Comparison of ENCODE assay signal across 8 cellular contexts in the genomic region with DNA sequence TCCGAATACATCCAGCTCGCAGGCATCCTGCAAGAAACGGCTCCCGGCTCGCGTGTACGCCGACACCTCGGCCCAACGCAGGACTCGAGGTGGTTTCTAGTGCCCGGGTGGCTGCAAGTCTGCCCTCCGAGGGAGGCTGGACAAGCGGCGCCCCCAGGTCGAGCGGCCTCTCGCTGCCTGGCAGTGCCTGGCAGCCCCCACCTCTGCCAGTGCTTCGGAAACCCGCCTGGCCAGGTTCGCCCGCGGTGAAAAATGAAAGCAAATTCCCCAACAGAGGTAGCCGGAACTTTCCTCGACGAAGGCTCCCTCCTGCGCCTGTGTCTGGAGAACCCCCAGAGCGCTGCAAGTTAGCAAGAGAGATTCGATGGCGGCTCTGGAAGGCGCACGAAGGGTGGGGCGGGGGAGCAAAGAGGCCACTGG. TPM values are rescaled to one million over a fixed set of nuclear protein-coding genes. Genes with fewer than 3 reads are reported as not detected.
DNase-seq lines count a peak whose midpoint lies in the region; ATAC-seq and TF ChIP-seq lines count a peak whose summit lies in the region.

No MANE protein-coding gene starts in this region.

- peaks cover 29 to 48% (median 38%) of the 10 kb centered on the region in 3 donors for H3K4me1 Mint-ChIP-seq in CD8-positive, alpha-beta memory T cell
- peaks cover 39% of the 10 kb centered on the region for H3K4me1 Mint-ChIP-seq in activated B cell treated with CpG ODN at 0.5 μM for 24 hours

- H3K9me3 Mint-ChIP-seq in CD8-positive, alpha-beta memory T cell = peaks cover 0 to 5% (median 2%) of the 10 kb centered on the region in 5 donors
- H3K9me3 Mint-ChIP-seq in activated B cell treated with CpG ODN at 0.5 μM for 24 hours = no peaks in the 10 kb centered on the region

- no peak for ATAC-seq in activated B cell treated with CpG ODN at 0.5 μM for 24 hours (ENCODE audit: low read depth)

- CTCF ChIA-PET in CD8-positive, alpha-beta memory T cell (lab: Charles Lee) = no interaction called here
- CTCF ChIA-PET in activated B cell treated with CpG ODN at 0.5 μM for 24 hours (lab: Charles Lee) = no interaction called here

- TF ChIP-seq EP300 in ovary (IDR thresholded peaks at IDR 0.05) = no peak

- intact Hi-C loops in activated B cell treated with CpG ODN at 0.5 μM for 24 hours (cut with micrococcal nuclease) (no loop called here), ovary (cut with DNase I) (loop anchor here (5.0 to 10.0 kb wide), 5 partner anchors 247 to 1607 kb away; no protein-coding TSS in a partner anchor), testis (cut with DNase I; ENCODE audit: low total_unique reads) (loop anchor here (10.0 kb wide), 2 partner anchors 507 to 627 kb away; no protein-coding TSS in a partner anchor)

- no peak for TF ChIP-seq CTCF in activated B cell treated with CpG ODN at 0.5 μM for 24 hours (IDR thresholded peaks at IDR 0.05)
- no peak for TF ChIP-seq CTCF in fibroblast of the aortic adventitia (IDR thresholded peaks at IDR 0.05; ENCODE audit: insufficient read depth, low read length)
- TF ChIP-seq CTCF in ovary (IDR thresholded peaks at IDR 0.05) = no peak
- no peak for TF ChIP-seq CTCF in testis (IDR thresholded peaks at IDR 0.05)

- peak overlapping the region; percentile 34 to 85 (median 62) for H3K4me3 Mint-ChIP-seq in CD8-positive, alpha-beta memory T cell
- peak overlapping the region; percentile 52 for H3K4me3 Mint-ChIP-seq in activated B cell treated with CpG ODN at 0.5 μM for 24 hours

- no peak overlapping the region for H3K27ac ChIP-seq in CD8-positive, alpha-beta memory T cell (ENCODE audit: low read depth, low read length)
- H3K27ac ChIP-seq in ovary (no peak overlapping the region), testis (no peak overlapping the region)

- no peaks in the 10 kb centered on the region for H3K36me3 ChIP-seq in CD8-positive, alpha-beta memory T cell (ENCODE audit: insufficient read depth, low read length)
- H3K36me3 ChIP-seq in ovary (no peaks in the 10 kb centered on the region), testis (ENCODE audit: low read depth, missing control alignments) (no peaks in the 10 kb centered on the region)

- POLR2A ChIA-PET in CD8-positive, alpha-beta memory T cell (lab: Charles Lee) = no interaction called here
- POLR2A ChIA-PET in activated B cell treated with CpG ODN at 0.5 μM for 24 hours (lab: Charles Lee) = no interaction called here

- no peaks in the 10 kb centered on the region for H3K9me3 ChIP-seq in CD8-positive, alpha-beta memory T cell (ENCODE audit: low read length)
- H3K9me3 ChIP-seq in ovary (no peaks in the 10 kb centered on the region), testis (no peaks in the 10 kb centered on the region)

- 89 to 93% (median 92%) methylated on average over 33 of the region's 33 CpGs for WGBS in ovary, 3 donors
- WGBS in testis, 2 donors = 53 to 65% methylated on average over 29 to 33 of the region's 33 CpGs

- TF ChIP-seq POLR2A in ovary (IDR thresholded peaks at IDR 0.05) (no peak), testis (IDR thresholded peaks at IDR 0.05) (no peak)

- peaks cover 33% of the 10 kb centered on the region for H3K27me3 ChIP-seq in CD8-positive, alpha-beta memory T cell (ENCODE audit: insufficient read depth, low read length, poor library complexity, severe bottlenecking)
- no peaks in the 10 kb centered on the region for H3K27me3 ChIP-seq in ovary
- no peaks in the 10 kb centered on the region for H3K27me3 ChIP-seq in testis

- no peak overlapping the region for H3K27ac Mint-ChIP-seq in CD8-positive, alpha-beta memory T cell
- no peak overlapping the region for H3K27ac Mint-ChIP-seq in activated B cell treated with CpG ODN at 0.5 μM for 24 hours

- H3K27me3 Mint-ChIP-seq in CD8-positive, alpha-beta memory T cell = peaks cover 59 to 74% of the 10 kb centered on the region in 2 donors
- H3K27me3 Mint-ChIP-seq in activated B cell treated with CpG ODN at 0.5 μM for 24 hours = peaks cover 63% of the 10 kb centered on the region

- H3K4me1 ChIP-seq in CD8-positive, alpha-beta memory T cell (ENCODE audit: insufficient read depth, low read length) = peaks cover 12% of the 10 kb centered on the region
- H3K4me1 ChIP-seq in ovary (ENCODE audit: insufficient read depth) (peaks cover 6% of the 10 kb centered on the region), testis (peaks cover 3% of the 10 kb centered on the region)

- H3K36me3 Mint-ChIP-seq in CD8-positive, alpha-beta memory T cell = peaks cover 0 to 5% (median 3%) of the 10 kb centered on the region in 3 donors
- no peaks in the 10 kb centered on the region for H3K36me3 Mint-ChIP-seq in activated B cell treated with CpG ODN at 0.5 μM for 24 hours (ENCODE audit: low read depth)

- no peak for DNase-seq in CD8-positive, alpha-beta memory T cell
- no peak for DNase-seq in activated B cell treated with CpG ODN at 0.5 μM for 24 hours
- DNase-seq in fibroblast of the aortic adventitia (ENCODE audit: low read depth) = no peak
- peak; percentile 24 to 49 (median 46) for DNase-seq in ovary
- DNase-seq in dedifferentiated amniotic fluid mesenchymal stem cell (ENCODE audit: extremely low spot score) = no peak
- DNase-seq in NCI-H1092 (lab: John Stamatoyannopoulos, UW) = no peak
- no peak for DNase-seq in hippocampal formation (lab: John Stamatoyannopoulos, UW)
- no peak for DNase-seq in testis

- no peak overlapping the region for H3K4me3 ChIP-seq in CD8-positive, alpha-beta memory T cell (ENCODE audit: low read length)
- H3K4me3 ChIP-seq in fibroblast of the aortic adventitia (ENCODE audit: low read depth, low read length) = peak overlapping the region; percentile 78
- peak overlapping the region; percentile 83 for H3K4me3 ChIP-seq in ovary
- H3K4me3 ChIP-seq in testis = peak overlapping the region in 1 of 2 donors; percentile 74

RNA-seq across cellular contexts. Expression of gene ZNF503, which starts 5.7 kb away (rescaled TPM):
- total RNA-seq in CD8-positive, alpha-beta memory T cell = under 1 TPM; 0.07 to 0.13 TPM
- polyA plus RNA-seq in CD8-positive, alpha-beta memory T cell = not detected
- total RNA-seq in activated B cell treated with CpG ODN at 0.5 μM for 24 hours = not detected in 2 replicates
- 21.7 and 29.8 TPM in 2 replicates for total RNA-seq in fibroblast of the aortic adventitia (ENCODE audit: low replicate concordance)
- 100 to 1,000 TPM in 3 of 7 donors, 10 to 100 TPM in 4; 33.4 to 221 (median 82.2) TPM for total RNA-seq in ovary
- 10 to 100 TPM; 21.1 to 86.1 TPM for polyA plus RNA-seq in ovary
- total RNA-seq in testis = 1 to 10 TPM; 8.0 to 9.8 TPM
- polyA plus RNA-seq in testis (ENCODE audit: insufficient read depth, low read depth, low replicate concordance) = 7.0 TPM

RNA-seq across cellular contexts. Expression of gene LRMDA, which starts 24.1 kb away (rescaled TPM):
- not detected for total RNA-seq in CD8-positive, alpha-beta memory T cell
- polyA plus RNA-seq in CD8-positive, alpha-beta memory T cell = not detected
- total RNA-seq in activated B cell treated with CpG ODN at 0.5 μM for 24 hours (not detected in 2 replicates), fibroblast of the aortic adventitia (ENCODE audit: low replicate concordance) (3.6 and 6.3 TPM in 2 replicates), ovary (10 to 100 TPM; 14.8 to 30.7 (median 22.9) TPM), testis (10 to 100 TPM in 1 of 2 donors, 1 to 10 TPM in 1; 7.6 to 10.6 TPM)
- polyA plus RNA-seq in ovary (10 to 100 TPM; 20.6 to 25.9 TPM), testis (ENCODE audit: insufficient read depth, low read depth, low replicate concordance) (13.8 TPM)

Comparison
In these comparisons a context has a peak if more than half of its experiments do, and no peak if none do; other contexts are left out.
1. DNase-seq: peak in ovary (5 of 5); none in CD8-positive, alpha-beta memory T cell (0 of 5), activated B cell treated with CpG ODN at 0.5 μM for 24 hours (single experiment), fibroblast of the aortic adventitia (single experiment), dedifferentiated amniotic fluid mesenchymal stem cell (single experiment), NCI-H1092 (single experiment), hippocampal formation (0 of 2) and testis (single experiment).